8 cellular contexts compared by ENCODE assay signal in the genomic region with DNA sequence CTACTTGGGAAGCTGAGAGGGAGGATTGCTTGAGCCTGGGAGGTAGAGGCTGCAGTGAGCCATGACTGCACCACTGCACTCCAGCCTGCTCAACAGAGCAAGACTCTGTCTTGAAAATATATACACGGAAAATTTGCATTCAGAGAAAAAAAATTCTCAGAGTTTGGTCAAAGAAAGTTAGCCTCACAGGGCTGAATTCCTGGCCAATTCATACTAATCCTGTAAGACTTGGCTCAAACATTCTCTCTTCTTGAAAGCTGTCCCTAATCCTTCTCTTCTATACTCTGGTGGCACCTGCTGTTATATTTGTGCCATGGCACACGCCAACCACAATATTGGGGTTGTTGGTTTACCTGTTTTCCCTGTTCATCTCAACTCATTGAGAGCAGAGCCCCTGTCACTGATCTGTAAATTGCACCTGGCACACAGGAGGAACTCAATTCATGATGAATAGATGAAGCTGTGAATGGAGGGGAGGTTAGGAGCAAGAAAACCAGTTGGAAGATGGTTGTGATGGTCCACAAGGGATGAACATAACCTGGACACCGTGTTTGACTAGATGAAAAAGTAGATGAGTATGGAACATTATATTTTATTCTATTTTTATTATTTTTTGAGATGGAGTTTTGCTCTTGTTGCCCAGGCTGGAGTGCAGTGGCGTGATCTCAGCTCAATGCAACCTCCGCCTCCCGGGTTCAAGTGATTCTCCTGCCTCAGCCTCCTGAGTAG. TPM values are rescaled to one million over a fixed set of nuclear protein-coding genes. Genes with fewer than 3 reads are reported as not detected.
DNase-seq lines count a peak whose midpoint lies in the region; ATAC-seq and TF ChIP-seq lines count a peak whose summit lies in the region.

No MANE protein-coding gene starts in this region.

- H3K4me3 ChIP-seq in RWPE2 (ENCODE audit: severe bottlenecking) = no peak overlapping the region

- ATAC-seq in RWPE2 (ENCODE audit: low read depth) (peak; percentile 37; the same call in 1 of the 3 replicates), HG03457 (IDR thresholded peaks at IDR 0.05; ENCODE audit: unreplicated experiment) (no peak), HG03108 (IDR thresholded peaks at IDR 0.05; ENCODE audit: unreplicated experiment) (no peak)

- peaks cover 18% of the 10 kb centered on the region for H3K4me1 ChIP-seq in RWPE2 (ENCODE audit: insufficient read depth, poor library complexity, severe bottlenecking)

- TF ChIP-seq CTCF in GM12872 (IDR thresholded peaks at IDR 0.05; ENCODE audit: insufficient read depth, low read depth, low read length) (peak; percentile 50; the same call in 2 of the 3 replicates), RWPE2 (IDR thresholded peaks at IDR 0.05; ENCODE audit: poor library complexity, severe bottlenecking) (peak; percentile 79)

- no peaks in the 10 kb centered on the region for H3K9me3 ChIP-seq in RWPE2 (ENCODE audit: severe bottlenecking)

- no peaks in the 10 kb centered on the region for H3K36me3 ChIP-seq in RWPE2 (ENCODE audit: low read depth)

- DNase-seq in LHCN-M2 (ENCODE audit: low read depth) (peak; percentile 33), RWPE2 (ENCODE audit: low spot score) (no peak), iPS-NIHi11 (ENCODE audit: low spot score) (peak; percentile 27), cortex of kidney (lab: John Stamatoyannopoulos, UW) (no peak)
- DNase-seq in activated effector memory CD4-positive, alpha-beta T cell treated with Interleukin-2 at 50 U/mL for 16 hours = no peak

- no peak overlapping the region for H3K27ac ChIP-seq in RWPE2 (ENCODE audit: poor library complexity, severe bottlenecking)

- H3K27me3 ChIP-seq in RWPE2 (ENCODE audit: insufficient read depth, poor library complexity, severe bottlenecking) = no peaks in the 10 kb centered on the region

RNA-seq across cellular contexts. Expression of a gene that starts 36.8 kb away (rescaled TPM):
- 10.7 and 14.6 TPM in 2 replicates for total RNA-seq in LHCN-M2 (2014; rRNA removed)
- 12.1 TPM for polyA plus RNA-seq in LHCN-M2 (2012)

RNA-seq across cellular contexts. Expression of a gene that starts 40.7 kb away (rescaled TPM):
- total RNA-seq in LHCN-M2 (2014; rRNA removed) = 33.5 and 37.1 TPM in 2 replicates
- polyA plus RNA-seq in LHCN-M2 (2012) = 23.7 TPM

Comparison
In these comparisons a context has a peak if more than half of its experiments do, and no peak if none do; other contexts are left out.
1. DNase-seq: peak in LHCN-M2 (single experiment) and iPS-NIHi11 (single experiment); none in RWPE2 (single experiment), activated effector memory CD4-positive, alpha-beta T cell treated with Interleukin-2 at 50 U/mL for 16 hours (single experiment) and cortex of kidney (single experiment).